In the genomic region with DNA sequence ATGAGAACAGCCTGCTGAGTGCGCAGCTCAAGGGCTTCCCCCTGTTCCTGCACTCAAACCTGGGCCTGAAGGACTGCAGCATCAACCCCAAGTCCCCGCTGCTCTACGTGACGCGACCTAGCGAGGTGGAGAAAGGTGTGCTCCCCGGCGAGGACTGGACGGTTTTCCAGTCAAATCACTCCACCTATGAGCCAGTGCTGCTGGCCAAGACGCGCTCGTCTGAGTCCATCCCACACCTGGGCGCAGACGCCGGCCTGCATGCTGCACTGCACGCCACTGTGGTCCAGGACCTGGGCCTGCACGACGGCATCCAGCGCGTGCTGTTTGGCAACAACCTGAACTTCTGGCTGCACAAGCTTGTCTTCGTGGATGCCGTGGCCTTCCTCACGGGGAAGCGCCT, we compare ENCODE assay signal across 16 cellular contexts. TPM values are rescaled to one million over a fixed set of nuclear protein-coding genes. Genes with fewer than 3 reads are reported as not detected.
DNase-seq lines count a peak whose midpoint lies in the region; ATAC-seq and TF ChIP-seq lines count a peak whose summit lies in the region.
"Had no signal": no experiment of that assay in that cellular context is flagged by ENCODE, and none has a peak within 500 bp of the region (broad histone marks: within the 10 kb centered on the region; RNA-seq: fewer than 3 reads in every experiment).

No MANE protein-coding gene starts in this region.

- H3K4me1 Mint-ChIP-seq in WTC11 (peaks cover 48% of the 10 kb centered on the region), mesothelial cell of epicardium (peaks cover 3% of the 10 kb centered on the region)
- H3K4me1 Mint-ChIP-seq: CD4-positive, alpha-beta memory T cell had no signal

- H3K27me3 Mint-ChIP-seq in WTC11 (ENCODE audit: low read depth) (no peaks in the 10 kb centered on the region), mesothelial cell of epicardium (ENCODE audit: low read depth) (no peaks in the 10 kb centered on the region)

- intact Hi-C loops in Right ventricle myocardium superior (cut with DNase I) (no loop called here), cardiac septum (cut with DNase I) (no loop called here)

- H3K4me2 ChIP-seq in neuronal stem cell (ENCODE audit: insufficient read depth, low read length, poor library complexity, severe bottlenecking) = no peak overlapping the region
- H3K4me2 ChIP-seq: BLaER1 had no signal

- H3K4ac ChIP-seq in neuronal stem cell (ENCODE audit: low read length) = peak overlapping the region; percentile 17

- H3K79me1 ChIP-seq in neuronal stem cell (ENCODE audit: low read depth, low read length) = peaks cover 17% of the 10 kb centered on the region

- CTCF ChIA-PET in WTC11 (lab: Charles Lee) = interaction anchor here (0.6 kb wide), 1 partner anchor 41 kb away, joined by 5 read pairs; no protein-coding TSS in a partner anchor

- peak overlapping the region; percentile 90 for H4K91ac ChIP-seq in neuronal stem cell (ENCODE audit: low read depth, low read length, poor library complexity)

- peak overlapping the region; percentile 16 for H2BK5ac ChIP-seq in neuronal stem cell (ENCODE audit: low read length)

- no CpG with 5 or more reads among the region's 24 CpGs for WGBS in neuronal stem cell (ENCODE audit: extremely low coverage in 2 of 2, insufficient read length in 2 of 2, insufficient replicate concordance in 1 of 2), 2 donors

- H3K4me1 ChIP-seq in neuronal stem cell (ENCODE audit: control insufficient read depth in 2 of 2, insufficient read depth in 1 of 2, low read depth in 1 of 2, low read length in 2 of 2) = peaks cover 10 to 13% of the 10 kb centered on the region in 2 donors

- DNase-seq in Right ventricle myocardium superior (peak; percentile 41), cardiac septum (ENCODE audit: low spot score) (no peak), WTC11 (ENCODE audit: low spot score) (no peak), neuronal stem cell (ENCODE audit: low spot score) (no peak), glomerular visceral epithelial cell (ENCODE audit: extremely low spot score) (no peak), mesothelial cell of epicardium (ENCODE audit: low spot score in 2 of 2, unreplicated experiment in 2 of 2) (no peak)
- DNase-seq: 8988T; Calu3; CD4-positive, alpha-beta memory T cell; DMS79 treated with DMSO at 0.1 percent for 48 hours; GF-D8; H9 had no signal

- no peak overlapping the region for H3K14ac ChIP-seq in neuronal stem cell (ENCODE audit: low read length)

- ATAC-seq in Right ventricle myocardium superior (ENCODE audit: poor library complexity) (no peak), WTC11 (no peak), HG03135 (IDR thresholded peaks at IDR 0.05; ENCODE audit: unreplicated experiment) (no peak)
- ATAC-seq: GM12878 had no signal

- no peak overlapping the region for H3K9ac ChIP-seq in neuronal stem cell (ENCODE audit: low read depth, low read length, poor library complexity)
- H3K9ac ChIP-seq: BLaER1 had no signal

- no peak overlapping the region for H4K8ac ChIP-seq in neuronal stem cell (ENCODE audit: low read depth, low read length)

- H3K36me3 ChIP-seq in neuronal stem cell (replicated peaks in 1 of 2; ENCODE audit: control insufficient read depth in 2 of 2, insufficient read depth in 2 of 2, low read length in 2 of 2) = peaks cover 19 to 81% of the 10 kb centered on the region in 2 donors

- no peak overlapping the region for H2BK120ac ChIP-seq in neuronal stem cell (ENCODE audit: low read depth, low read length)

- H3K9me3 Mint-ChIP-seq in WTC11 (no peaks in the 10 kb centered on the region), mesothelial cell of epicardium (no peaks in the 10 kb centered on the region)
- H3K9me3 Mint-ChIP-seq: CD14-positive monocyte; CD4-positive, alpha-beta memory T cell; H9 had no signal

- POLR2A ChIA-PET in WTC11 (lab: Charles Lee) = no interaction called here

- H3K36me3 Mint-ChIP-seq in WTC11 (peaks cover 11% of the 10 kb centered on the region), mesothelial cell of epicardium (peaks cover 14% of the 10 kb centered on the region)
- H3K36me3 Mint-ChIP-seq: CD4-positive, alpha-beta memory T cell had no signal

- no peaks in the 10 kb centered on the region for H3K9me3 ChIP-seq in neuronal stem cell (replicated peaks in 1 of 2; ENCODE audit: control insufficient read depth in 2 of 2, insufficient read depth in 1 of 2, low read depth in 1 of 2, low read length in 2 of 2)
- H3K9me3 ChIP-seq: BLaER1 had no signal

- H3K27ac Mint-ChIP-seq in WTC11 (no peak overlapping the region), mesothelial cell of epicardium (no peak overlapping the region)
- H3K27ac Mint-ChIP-seq: CD4-positive, alpha-beta memory T cell; H9 had no signal

- no peak overlapping the region for H2BK15ac ChIP-seq in neuronal stem cell (ENCODE audit: low read length)

- no peak overlapping the region for H3K4me3 ChIP-seq in neuronal stem cell (ENCODE audit: low read length in 2 of 2)
- H3K4me3 ChIP-seq: BLaER1, GM12878 had no signal

- H3K4me3 Mint-ChIP-seq in WTC11 (no peak overlapping the region), mesothelial cell of epicardium (no peak overlapping the region)
- H3K4me3 Mint-ChIP-seq: CD14-positive monocyte; CD4-positive, alpha-beta memory T cell; H9 had no signal

- no peak overlapping the region for H2BK12ac ChIP-seq in neuronal stem cell (ENCODE audit: low read length)

- TF ChIP-seq CTCF in WTC11 (IDR thresholded peaks at IDR 0.05) = no peak
- TF ChIP-seq CTCF in mesothelial cell of epicardium (IDR thresholded peaks at IDR 0.05; ENCODE audit: unreplicated experiment) = no peak

- peak overlapping the region; percentile 2 for H3K18ac ChIP-seq in neuronal stem cell (ENCODE audit: low read length)

- no peak overlapping the region for H3K27ac ChIP-seq in neuronal stem cell (replicated peaks; ENCODE audit: low read length)
- H3K27ac ChIP-seq: BLaER1 had no signal

- peak overlapping the region; percentile 45 for H3K23ac ChIP-seq in neuronal stem cell (ENCODE audit: low read depth, low read length, poor library complexity)

- H2AFZ ChIP-seq in neuronal stem cell (ENCODE audit: low read length) = no peak overlapping the region

- H3K27me3 ChIP-seq in neuronal stem cell (ENCODE audit: control insufficient read depth in 3 of 3, insufficient read depth in 3 of 3, low read depth in 1 of 3, low read length in 3 of 3) = no peaks in the 10 kb centered on the region
- H3K27me3 ChIP-seq: BLaER1 had no signal

- no peak overlapping the region for H2AK5ac ChIP-seq in neuronal stem cell (ENCODE audit: low read depth, low read length)

TF ChIP-seq in WTC11, 78 proteins besides CTCF, POLR2A, EP300 and RAD21:
- TF ChIP-seq SOX15 (CRISPR knock-in tag; IDR thresholded peaks at IDR 0.05) = no peak
- TF ChIP-seq RELA (CRISPR knock-in tag; IDR thresholded peaks at IDR 0.05; ENCODE audit: borderline replicate concordance) = 0 out of 2 replicates have a peak, but pooled peaks have one; percentile 25

RNA-seq across cellular contexts. Expression of a gene that starts 19.9 kb away (rescaled TPM):
- total RNA-seq in Right ventricle myocardium superior (50.8 TPM), cardiac septum (67.6 TPM), WTC11 (2021) (58.1 to 69.9 TPM (median 61.5 TPM) in 3 replicates), mesothelial cell of epicardium (129 to 132 TPM (median 132 TPM) in 3 replicates)
- 27.1 TPM for polyA plus RNA-seq in neuronal stem cell (2013, experiment 1 of 2)
- 25.9 TPM for polyA plus RNA-seq in neuronal stem cell (2013, experiment 2 of 2)
